Comparison of ENCODE assay signal across 16 cellular contexts in genomic region chr16:84959784-84960417, GRCh38. TPM values are rescaled to one million over a fixed set of nuclear protein-coding genes. Genes with fewer than 3 reads are reported as not detected.
DNase-seq lines count a peak whose midpoint lies in the region; ATAC-seq, FAIRE-seq and TF ChIP-seq lines count a peak whose summit lies in the region.
"Had no signal": no experiment of that assay in that cellular context is flagged by ENCODE, and none has a peak within 500 bp of the region (broad histone marks: within the 10 kb centered on the region; RNA-seq: fewer than 3 reads in every experiment).

No MANE protein-coding gene starts in this region.

- H3K4me1 ChIP-seq in HepG2 (ENCODE audit: insufficient read depth, low read length) (peaks cover 31% of the 10 kb centered on the region), right lobe of liver (peaks cover 0 to 12% (median 0%) of the 10 kb centered on the region in 4 donors), osteoblast (ENCODE audit: insufficient read depth, low read length) (no peaks in the 10 kb centered on the region)

- peaks cover 0 to 18% of the 10 kb centered on the region in 2 experiments; a peak in 4 of 5 replicates for H3K27me3 ChIP-seq in HepG2 (ENCODE audit: control insufficient read depth in 1 of 2, insufficient read depth in 2 of 2, low read length in 2 of 2)
- no peaks in the 10 kb centered on the region for H3K27me3 ChIP-seq in right lobe of liver
- H3K27me3 ChIP-seq in osteoblast (ENCODE audit: insufficient read depth, low read length): no peaks in the 10 kb centered on the region

- ATAC-seq in HepG2 (peak; percentile 17; the same call in 2 of the 3 replicates), right lobe of liver (no peak)

- H3K36me3 ChIP-seq in HepG2 (replicated peaks in 1 of 2; ENCODE audit: control insufficient read depth in 1 of 2, insufficient read depth in 2 of 2, low read length in 2 of 2) (no peaks in the 10 kb centered on the region), right lobe of liver (no peaks in the 10 kb centered on the region), osteoblast (ENCODE audit: insufficient read depth, low read length) (no peaks in the 10 kb centered on the region)

- TF ChIP-seq RAD21 in HepG2 (CRISPR knock-in tag; IDR thresholded peaks at IDR 0.05): no peak

- H3K27ac ChIP-seq in HepG2 (ENCODE audit: extremely low read length, insufficient read depth, low read length) (no peak overlapping the region), right lobe of liver (no peak overlapping the region), osteoblast (ENCODE audit: low read depth, low read length) (no peak overlapping the region)

- no peak overlapping the region for H3K9ac ChIP-seq in HepG2 (ENCODE audit: insufficient read depth, low read depth, low read length)

- BruUV-seq in HepG2 (replicated peaks; lab: Mats Ljungman, UMichigan): no TSS peak

- FAIRE-seq in HepG2 (lab: Jason Lieb, UNC): no peak
- FAIRE-seq: G401.6, GM12892, HTR-8/SVneo had no signal

- DNase-seq in HepG2 (ENCODE audit: low spot score) (no peak), right lobe of liver (no peak), RPMI8226 (peak; percentile 23), osteoblast (ENCODE audit: insufficient read length, low spot score, missing footprints) (peak; percentile 59), NCI-H748 (lab: John Stamatoyannopoulos, UW; ENCODE audit: unreplicated experiment) (no peak), islet precursor cell (no peak), occipital lobe (lab: John Stamatoyannopoulos, UW) (no peak)
- DNase-seq: C1 segment of cervical spinal cord; CD4-positive, alpha-beta T cell; DMS153; DMS79 treated with DMSO at 0.1 percent for 48 hours; EL; KBM-7 had no signal

- CTCF ChIA-PET in HepG2 (lab: Yijun Ruan, JAX; ENCODE audit: low intra/inter-chr PET ratio, low total read pairs): interaction anchor here (1.6 to 1.9 kb wide), 2 partner anchors 11 to 35 kb away, joined by 6 to 9 read pairs; no protein-coding TSS in a partner anchor

- H2AFZ ChIP-seq in HepG2 (ENCODE audit: low read length) (no peak overlapping the region), osteoblast (ENCODE audit: low read length) (no peak overlapping the region)

- in situ Hi-C loops in HepG2 (cut with HindIII; ENCODE audit: extremely low pct_ligation_motif_present, low pct_unique_long_range_greater_than_20kb): no loop called here

- 37% methylated on average over 17 of the region's 17 CpGs for WGBS in HepG2 (ENCODE audit: low lambda C conversion rate)
- WGBS in right lobe of liver (ENCODE audit: insufficient coverage, low coverage, low lambda C conversion rate, missing lambda C conversion rate): 82% methylated on average over 13 of the region's 17 CpGs

- intact Hi-C loops in HepG2 (cut with micrococcal nuclease; ENCODE audit: unreplicated experiment) (no loop called here), right lobe of liver (cut with DNase I) (loop anchor here (5.0 to 10.0 kb wide), 3 partner anchors 33 to 205 kb away; no protein-coding TSS in a partner anchor)

- TF ChIP-seq CTCF in HepG2 (CRISPR knock-in tag; IDR thresholded peaks at IDR 0.05) (no peak), right lobe of liver (IDR thresholded peaks at IDR 0.05) (no peak), osteoblast (IDR thresholded peaks at IDR 0.05; ENCODE audit: extremely low read depth, low read depth, low read length) (no peak)

- H3K9me3 ChIP-seq in HepG2 (ENCODE audit: low read length): no peaks in the 10 kb centered on the region
- no peaks in the 10 kb centered on the region for H3K9me3 ChIP-seq in right lobe of liver
- H3K9me3 ChIP-seq in osteoblast (ENCODE audit: low read depth, low read length): no peaks in the 10 kb centered on the region

- H3K79me2 ChIP-seq in HepG2 (ENCODE audit: insufficient read depth, low read length) (no peaks in the 10 kb centered on the region), osteoblast (ENCODE audit: insufficient read depth, low read length) (no peaks in the 10 kb centered on the region)

- TF ChIP-seq POLR2A in HepG2 (IDR thresholded peaks at IDR 0.05; ENCODE audit: insufficient read depth in 1 of 2, low read depth in 2 of 2, low read length in 2 of 2): no peak
- TF ChIP-seq POLR2A in right lobe of liver (IDR thresholded peaks at IDR 0.05): no peak

- peak overlapping the region in 1 of 3 experiments; percentile 23; a peak in 1 of 6 replicates for H3K4me3 ChIP-seq in HepG2 (replicated peaks in 1 of 3; ENCODE audit: insufficient read depth in 1 of 3, low read depth in 2 of 3, low read length in 3 of 3)
- H3K4me3 ChIP-seq in right lobe of liver: no peak overlapping the region
- no peak overlapping the region for H3K4me3 ChIP-seq in osteoblast (ENCODE audit: insufficient read depth, low read length)

- no peaks in the 10 kb centered on the region for H4K20me1 ChIP-seq in HepG2 (ENCODE audit: insufficient read depth, low read length)
- H4K20me1 ChIP-seq in osteoblast (ENCODE audit: insufficient read depth, low read length): no peaks in the 10 kb centered on the region

- POLR2A ChIA-PET in HepG2 (lab: Yijun Ruan, JAX): no interaction called here

- peak overlapping the region; percentile 30; the same call in 1 of the 2 replicates for H3K4me2 ChIP-seq in HepG2 (ENCODE audit: low read depth, low read length)
- no peak overlapping the region for H3K4me2 ChIP-seq in osteoblast (ENCODE audit: insufficient read depth, low read length)

- TF ChIP-seq EP300 in HepG2 (IDR thresholded peaks at IDR 0.05; ENCODE audit: low read depth in 2 of 2, low read length in 2 of 2): 0 out of 4 replicates have a peak, but pooled peaks of 1 of the 2 experiments have one; percentile 15
- TF ChIP-seq EP300 in HepG2 (CRISPR knock-in tag; IDR thresholded peaks at IDR 0.05; ENCODE audit: borderline replicate concordance): no peak

TF ChIP-seq in HepG2, 621 proteins besides CTCF, POLR2A, EP300 and RAD21 (continues in another document):
- TF ChIP-seq ZNF263 (CRISPR knock-in tag; IDR thresholded peaks at IDR 0.05) (peak; percentile 53; the same call in 1 of the 2 replicates), PITX1 (CRISPR knock-in tag; IDR thresholded peaks at IDR 0.05) (no peak), ZFP36L1 (CRISPR knock-in tag; IDR thresholded peaks at IDR 0.05) (no peak), ZSCAN20 (CRISPR knock-in tag; IDR thresholded peaks at IDR 0.05; ENCODE audit: borderline replicate concordance) (no peak), CERS6 (CRISPR knock-in tag; IDR thresholded peaks at IDR 0.05) (no peak)

RNA-seq across cellular contexts. Expression of gene ZDHHC7, which starts 51.4 kb away (rescaled TPM):
- total RNA-seq in HepG2 (2016; rRNA removed; fragmentation: Illumina TruSeq; extraction: Trizol) (39.6 and 46.8 TPM in 2 replicates), right lobe of liver (10 to 100 TPM; 10.7 to 27.5 (median 19.0) TPM), osteoblast (134 and 139 TPM in 2 replicates), occipital lobe (24.0 TPM)
- total RNA-seq in HepG2 (2016; cell fraction: cytosol; rRNA removed; fragmentation: Illumina TruSeq; extraction: Trizol; ENCODE audit: low read depth): 7.0 and 8.2 TPM in 2 replicates
- 36.4 and 48.1 TPM in 2 replicates for total RNA-seq in HepG2 (2016; cell fraction: insoluble cytoplasmic fraction; rRNA removed; fragmentation: Illumina TruSeq; extraction: Trizol)
- total RNA-seq in HepG2 (2016; cell fraction: membrane; rRNA removed; fragmentation: Illumina TruSeq; extraction: Trizol): 31.2 and 33.2 TPM in 2 replicates
- total RNA-seq in HepG2 (2016; cell fraction: nucleus; rRNA removed; fragmentation: Illumina TruSeq; extraction: Trizol): 34.5 and 37.8 TPM in 2 replicates
- 67.6 and 79.2 TPM in 2 replicates for polyA plus RNA-seq in HepG2 (2011; rRNA removed)
- 96.7 and 128 TPM in 2 replicates for polyA plus RNA-seq in HepG2 (2011; cell fraction: cytosol; rRNA removed)
- 127 and 132 TPM in 2 replicates for polyA plus RNA-seq in HepG2 (2011; cell fraction: nucleus; rRNA removed)
- 56.5 and 63.5 TPM in 2 replicates for polyA plus RNA-seq in HepG2 (2012)
- polyA plus RNA-seq in HepG2 (2016; cell fraction: cytosol; fragmentation: Illumina TruSeq; extraction: Trizol; ENCODE audit: low read depth): 4.1 and 4.9 TPM in 2 replicates
- 35.0 and 37.7 TPM in 2 replicates for polyA plus RNA-seq in HepG2 (2016; cell fraction: insoluble cytoplasmic fraction; fragmentation: Illumina TruSeq; extraction: Trizol; ENCODE audit: low read depth)
- polyA plus RNA-seq in HepG2 (2016; cell fraction: membrane; fragmentation: Illumina TruSeq; extraction: Trizol; ENCODE audit: low read depth): 18.0 and 19.5 TPM in 2 replicates
- polyA plus RNA-seq in HepG2 (2016; cell fraction: nucleus; fragmentation: Illumina TruSeq; extraction: Trizol; ENCODE audit: insufficient read depth, low read depth): 57.2 and 68.7 TPM in 2 replicates
- 49.1 and 145 TPM in 2 replicates for polyA minus RNA-seq in HepG2 (2011; rRNA and poly(A)+ RNA removed; ENCODE audit: low replicate concordance)
- polyA minus RNA-seq in HepG2 (2011; cell fraction: cytosol; rRNA and poly(A)+ RNA removed): 43.3 and 54.9 TPM in 2 replicates
- 53.7 and 58.9 TPM in 2 replicates for polyA minus RNA-seq in HepG2 (2011; cell fraction: nucleus; rRNA and poly(A)+ RNA removed)

Comparison
In these comparisons a context has a peak if more than half of its experiments do, and no peak if none do; other contexts are left out.
1. DNase-seq: peak in RPMI8226 (single experiment) and osteoblast (single experiment); none in HepG2 (single experiment), right lobe of liver (0 of 3), NCI-H748 (single experiment), islet precursor cell (single experiment) and occipital lobe (single experiment).